8 cellular contexts compared by ENCODE assay signal in genomic region chr13:112619730-112620639, GRCh38. TPM values are rescaled to one million over a fixed set of nuclear protein-coding genes. Genes with fewer than 3 reads are reported as not detected.
DNase-seq lines count a peak whose midpoint lies in the region; ATAC-seq and TF ChIP-seq lines count a peak whose summit lies in the region.

No MANE protein-coding gene starts in this region.

- peak overlapping the region; percentile 13 for H3K4me3 Mint-ChIP-seq in activated CD4-positive, alpha-beta T cell treated with anti-CD3 and anti-CD28 coated beads for 36 hours
- H3K4me3 Mint-ChIP-seq in stimulated activated effector memory CD8-positive, alpha-beta T cell treated with anti-CD3 and anti-CD28 coated beads, Interleukin-12 subunit alpha, Interleukin-12 subunit beta, amount 100 ng/mL, for 72 hours: no peak overlapping the region

- peak; percentile 73 for ATAC-seq in activated CD4-positive, alpha-beta T cell treated with anti-CD3 and anti-CD28 coated beads for 36 hours
- ATAC-seq in Right ventricle myocardium superior (ENCODE audit: poor library complexity) (peak; percentile 72), GM21447 (IDR thresholded peaks at IDR 0.05; ENCODE audit: unreplicated experiment) (no peak), HG03342 (IDR thresholded peaks at IDR 0.05; ENCODE audit: unreplicated experiment) (no peak)
- peak; percentile 46 for ATAC-seq in stimulated activated effector memory CD8-positive, alpha-beta T cell treated with anti-CD3 and anti-CD28 coated beads, Interleukin-12 subunit alpha, Interleukin-12 subunit beta, amount 100 ng/mL, for 72 hours

- intact Hi-C loops in activated CD4-positive, alpha-beta T cell treated with anti-CD3 and anti-CD28 coated beads for 36 hours (cut with DNase I, micrococcal nuclease): no loop called here
- intact Hi-C loops in Right ventricle myocardium superior (cut with DNase I): no loop called here

- WGBS in suprapubic skin: 65% methylated on average over 25 of the region's 25 CpGs

- H3K4me1 ChIP-seq in suprapubic skin: no peaks in the 10 kb centered on the region

- POLR2A ChIA-PET in activated CD4-positive, alpha-beta T cell treated with anti-CD3 and anti-CD28 coated beads for 36 hours (lab: Charles Lee): no interaction called here

- H3K27me3 ChIP-seq in suprapubic skin: peaks cover 22% of the 10 kb centered on the region

- H3K36me3 ChIP-seq in suprapubic skin: no peaks in the 10 kb centered on the region

- no peak for TF ChIP-seq POLR2A in suprapubic skin (IDR thresholded peaks at IDR 0.05)

- DNase-seq in activated CD4-positive, alpha-beta T cell treated with anti-CD3 and anti-CD28 coated beads for 36 hours: peak; percentile 26
- DNase-seq in activated CD4-positive, alpha-beta T cell treated with anti-CD3 and anti-CD28 coated beads for 1 hour: no peak
- peak; percentile 92 for DNase-seq in NCI-H748 (lab: John Stamatoyannopoulos, UW; ENCODE audit: unreplicated experiment)
- DNase-seq in Right ventricle myocardium superior: no peak
- no peak for DNase-seq in stimulated activated effector memory CD8-positive, alpha-beta T cell treated with anti-CD3 and anti-CD28 coated beads, Interleukin-12 subunit alpha, Interleukin-12 subunit beta, amount 100 ng/mL, for 72 hours (ENCODE audit: low spot score in 2 of 2)
- DNase-seq in suprapubic skin (ENCODE audit: low spot score in 2 of 2): no peak

- H3K4me3 ChIP-seq in suprapubic skin: no peak overlapping the region

- no peak overlapping the region for H3K27ac ChIP-seq in suprapubic skin

- H3K9me3 Mint-ChIP-seq in activated CD4-positive, alpha-beta T cell treated with anti-CD3 and anti-CD28 coated beads for 36 hours (ENCODE audit: low read depth): no peaks in the 10 kb centered on the region
- no peaks in the 10 kb centered on the region for H3K9me3 Mint-ChIP-seq in stimulated activated effector memory CD8-positive, alpha-beta T cell treated with anti-CD3 and anti-CD28 coated beads, Interleukin-12 subunit alpha, Interleukin-12 subunit beta, amount 100 ng/mL, for 72 hours

- no peak for TF ChIP-seq EP300 in suprapubic skin (IDR thresholded peaks at IDR 0.05)

- CTCF ChIA-PET in activated CD4-positive, alpha-beta T cell treated with anti-CD3 and anti-CD28 coated beads for 36 hours (lab: Charles Lee): no interaction called here

- no peaks in the 10 kb centered on the region for H3K9me3 ChIP-seq in suprapubic skin

- no peaks in the 10 kb centered on the region for H3K36me3 Mint-ChIP-seq in activated CD4-positive, alpha-beta T cell treated with anti-CD3 and anti-CD28 coated beads for 36 hours (ENCODE audit: low read depth)
- H3K36me3 Mint-ChIP-seq in stimulated activated effector memory CD8-positive, alpha-beta T cell treated with anti-CD3 and anti-CD28 coated beads, Interleukin-12 subunit alpha, Interleukin-12 subunit beta, amount 100 ng/mL, for 72 hours: no peaks in the 10 kb centered on the region

- no peak overlapping the region for H3K27ac Mint-ChIP-seq in activated CD4-positive, alpha-beta T cell treated with anti-CD3 and anti-CD28 coated beads for 36 hours
- H3K27ac Mint-ChIP-seq in stimulated activated effector memory CD8-positive, alpha-beta T cell treated with anti-CD3 and anti-CD28 coated beads, Interleukin-12 subunit alpha, Interleukin-12 subunit beta, amount 100 ng/mL, for 72 hours: no peak overlapping the region

- H3K27me3 Mint-ChIP-seq in activated CD4-positive, alpha-beta T cell treated with anti-CD3 and anti-CD28 coated beads for 36 hours: peaks cover 5% of the 10 kb centered on the region

- H3K4me1 Mint-ChIP-seq in activated CD4-positive, alpha-beta T cell treated with anti-CD3 and anti-CD28 coated beads for 36 hours: no peaks in the 10 kb centered on the region
- no peaks in the 10 kb centered on the region for H3K4me1 Mint-ChIP-seq in stimulated activated effector memory CD8-positive, alpha-beta T cell treated with anti-CD3 and anti-CD28 coated beads, Interleukin-12 subunit alpha, Interleukin-12 subunit beta, amount 100 ng/mL, for 72 hours

- TF ChIP-seq CTCF in suprapubic skin (IDR thresholded peaks at IDR 0.05): no peak

RNA-seq across cellular contexts. Expression of gene TUBGCP3, which starts 32.0 kb away (rescaled TPM):
- total RNA-seq in activated CD4-positive, alpha-beta T cell treated with anti-CD3 and anti-CD28 coated beads for 36 hours: 10 to 100 TPM; 57.2 to 60.5 TPM
- total RNA-seq in Right ventricle myocardium superior (14.1 TPM), suprapubic skin (10 to 100 TPM; 21.9 to 60.9 (median 32.0) TPM)

Comparison
In these comparisons a context has a peak if more than half of its experiments do, and no peak if none do; other contexts are left out.
1. DNase-seq: peak in activated CD4-positive, alpha-beta T cell treated with anti-CD3 and anti-CD28 coated beads for 36 hours (single experiment) and NCI-H748 (single experiment); none in activated CD4-positive, alpha-beta T cell treated with anti-CD3 and anti-CD28 coated beads for 1 hour (single experiment), Right ventricle myocardium superior (single experiment), stimulated activated effector memory CD8-positive, alpha-beta T cell treated with anti-CD3 and anti-CD28 coated beads, Interleukin-12 subunit alpha, Interleukin-12 subunit beta, amount 100 ng/mL, for 72 hours (0 of 2) and suprapubic skin (0 of 2).
2. ATAC-seq: peak in activated CD4-positive, alpha-beta T cell treated with anti-CD3 and anti-CD28 coated beads for 36 hours (single experiment), Right ventricle myocardium superior (single experiment) and stimulated activated effector memory CD8-positive, alpha-beta T cell treated with anti-CD3 and anti-CD28 coated beads, Interleukin-12 subunit alpha, Interleukin-12 subunit beta, amount 100 ng/mL, for 72 hours (single experiment); none in GM21447 (single experiment) and HG03342 (single experiment).